ENCODE assay signal across 8 cellular contexts in the genomic region with DNA sequence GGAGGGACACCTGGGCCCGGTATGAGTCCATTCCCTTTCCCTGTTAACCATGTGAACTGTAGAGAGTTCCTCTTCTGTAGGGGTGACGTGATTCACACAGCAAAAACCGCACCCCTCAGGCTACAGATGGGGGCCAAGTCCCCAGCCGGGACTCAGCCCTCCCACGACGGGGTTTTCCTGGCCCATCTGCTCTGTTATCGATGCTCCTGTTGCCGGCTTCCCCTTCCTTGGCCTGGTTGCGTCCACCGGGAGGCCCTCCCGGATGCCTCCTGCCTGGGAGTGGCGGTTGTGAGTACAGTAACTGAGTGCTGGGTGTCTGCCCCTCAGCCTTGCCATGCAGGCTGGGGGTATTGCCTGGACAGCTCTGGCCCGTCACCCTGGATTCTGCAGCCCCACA. TPM values are rescaled to one million over a fixed set of nuclear protein-coding genes. Genes with fewer than 3 reads are reported as not detected.
DNase-seq lines count a peak whose midpoint lies in the region; ATAC-seq, FAIRE-seq and TF ChIP-seq lines count a peak whose summit lies in the region.

No MANE protein-coding gene starts in this region.

- WGBS in A549 (ENCODE audit: missing lambda C conversion rate) = 21% methylated on average over 4 of the region's 13 CpGs
- 3 to 7% methylated on average over 12 to 13 of the region's 13 CpGs for WGBS in tibial nerve, 2 donors

- H3K27me3 Mint-ChIP-seq in effector memory CD8-positive, alpha-beta T cell = peaks cover 6 to 33% of the 10 kb centered on the region in 2 donors
- H3K27me3 Mint-ChIP-seq in neural crest cell (ENCODE audit: low read depth) = peaks cover 16% of the 10 kb centered on the region

- H3K4me3 Mint-ChIP-seq in effector memory CD8-positive, alpha-beta T cell = peak overlapping the region; percentile 80 to 83
- H3K4me3 Mint-ChIP-seq in neural crest cell = peak overlapping the region; percentile 90

- H3K4me3 ChIP-seq in A549 (peak overlapping the region; percentile 85), tibial nerve (peak overlapping the region; percentile 32 to 69 (median 52))

- no peak for TF ChIP-seq CTCF in A549 (IDR thresholded peaks at IDR 0.05)
- TF ChIP-seq CTCF in neural crest cell (conservative IDR thresholded peaks at IDR 0.05) = no peak
- TF ChIP-seq CTCF in tibial nerve (IDR thresholded peaks at IDR 0.05) = no peak

- H3K9me3 Mint-ChIP-seq in effector memory CD8-positive, alpha-beta T cell = no peaks in the 10 kb centered on the region
- no peaks in the 10 kb centered on the region for H3K9me3 Mint-ChIP-seq in neural crest cell

- POLR2A ChIA-PET in A549 (lab: Yijun Ruan, JAX) = interaction anchor here (0.6 kb wide), 1 partner anchor 72 kb away, joined by 4 read pairs; no protein-coding TSS in a partner anchor

- H3K27ac ChIP-seq in A549 = peak overlapping the region; percentile 96 to 97
- peak overlapping the region; percentile 53 to 85 (median 78) for H3K27ac ChIP-seq in tibial nerve

- H3K36me3 Mint-ChIP-seq in effector memory CD8-positive, alpha-beta T cell (ENCODE audit: insufficient read depth) = peaks cover 26% of the 10 kb centered on the region
- H3K36me3 Mint-ChIP-seq in neural crest cell (ENCODE audit: low read depth) = no peaks in the 10 kb centered on the region

- TF ChIP-seq RAD21 in A549 (conservative IDR thresholded peaks at IDR 0.05 in 1 of 2, IDR thresholded peaks at IDR 0.05 in 1 of 2) = no peak

- H3K36me3 ChIP-seq in tibial nerve = no peaks in the 10 kb centered on the region

- TF ChIP-seq POLR2A in A549 (IDR thresholded peaks at IDR 0.05; ENCODE audit: low read length) (no peak), tibial nerve (IDR thresholded peaks at IDR 0.05) (no peak)

- DNase-seq in A549 (ENCODE audit: low read depth in 1 of 2, low spot score in 1 of 2) = no peak
- peak; percentile 68 for DNase-seq in T-helper 22 cell (ENCODE audit: low read depth)
- peak in 2 of 3 experiments; percentile 51 for DNase-seq in effector memory CD8-positive, alpha-beta T cell
- no peak for DNase-seq in neural crest cell (ENCODE audit: low read depth, low spot score)
- DNase-seq in tibial nerve (ENCODE audit: low spot score in 2 of 2) = no peak
- no peak for DNase-seq in NK-92 treated with Interleukin-12 subunit alpha and Interleukin-12 subunit beta, amount 100 ng/mL, for 24 hours (lab: John Stamatoyannopoulos, UW)

- H3K27me3 ChIP-seq in tibial nerve = no peaks in the 10 kb centered on the region

- peaks cover 17% of the 10 kb centered on the region for H3K4me1 ChIP-seq in A549
- H3K4me1 ChIP-seq in tibial nerve = peaks cover 0 to 44% (median 26%) of the 10 kb centered on the region in 4 donors

- CTCF ChIA-PET in A549 (lab: Yijun Ruan, JAX) = interaction anchor here (0.7 to 9.9 kb wide), 36 partner anchors 9 to 563 kb away, joined by 3 to 71 read pairs (median 4); no protein-coding TSS in a partner anchor

- peaks cover 5 to 14% of the 10 kb centered on the region in 2 donors for H3K4me1 Mint-ChIP-seq in effector memory CD8-positive, alpha-beta T cell (ENCODE audit: low read depth in 2 of 2)
- peaks cover 16% of the 10 kb centered on the region for H3K4me1 Mint-ChIP-seq in neural crest cell

- peak overlapping the region; percentile 89 to 95 for H3K27ac Mint-ChIP-seq in effector memory CD8-positive, alpha-beta T cell
- H3K27ac Mint-ChIP-seq in neural crest cell (ENCODE audit: unreplicated experiment) = no peak overlapping the region

- H3K9me3 ChIP-seq in A549 = no peaks in the 10 kb centered on the region
- no peaks in the 10 kb centered on the region for H3K9me3 ChIP-seq in tibial nerve

- peak; percentile 49 to 69; a peak in 5 of 6 replicates for ATAC-seq in A549
- ATAC-seq in GM19023 (IDR thresholded peaks at IDR 0.05; ENCODE audit: unreplicated experiment) = peak; percentile 41
- peak; percentile 17 for ATAC-seq in HG03139 (IDR thresholded peaks at IDR 0.05; ENCODE audit: unreplicated experiment)
- peak; percentile 55 for ATAC-seq in effector memory CD8-positive, alpha-beta T cell (replicated peaks)

- H3K4me2 ChIP-seq in A549 = peak overlapping the region; percentile 96

- no peak for FAIRE-seq in A549 (lab: Jason Lieb, UNC)

- TF ChIP-seq EP300 in A549 (IDR thresholded peaks at IDR 0.05) = no peak
- no peak for TF ChIP-seq EP300 in tibial nerve (IDR thresholded peaks at IDR 0.05)

TF ChIP-seq in A549, 52 proteins besides CTCF, POLR2A, EP300 and RAD21:
- TF ChIP-seq ZFP36 (IDR thresholded peaks at IDR 0.05; ENCODE audit: borderline replicate concordance, partially characterized antibody) (peak; percentile 48), BHLHE40 (IDR thresholded peaks at IDR 0.05; ENCODE audit: low read depth, low read length) (no peak)

RNA-seq across cellular contexts. Expression of a gene that starts 0.8 kb away (rescaled TPM):
- polyA plus RNA-seq in A549 (2011; rRNA removed) (9.1 and 10.9 TPM in 2 replicates), A549 (2017; fragmentation: RNase III; extraction: RNeasy Plus Mini Kit Qiagen cat#74134 plus additional on column Dnase treatment) (12.8 to 17.5 TPM (median 16.3 TPM) in 3 replicates)
- 21.6 and 30.9 TPM in 2 replicates for polyA plus RNA-seq in A549 (2012; cell fraction: cytosol; rRNA removed)
- polyA plus RNA-seq in A549 (2012; cell fraction: nucleus; rRNA removed) = 74.7 and 111 TPM in 2 replicates
- 14.6 and 24.9 TPM in 2 replicates for polyA minus RNA-seq in A549 (2011; rRNA and poly(A)+ RNA removed)
- total RNA-seq in neural crest cell (90.4 and 94.0 TPM in 2 replicates), tibial nerve (10 to 100 TPM; 39.1 to 51.3 (median 39.9) TPM)

Comparison
In these comparisons a context has a peak if more than half of its experiments do, and no peak if none do; other contexts are left out.
1. DNase-seq: peak in T-helper 22 cell (single experiment) and effector memory CD8-positive, alpha-beta T cell (2 of 3); none in A549 (0 of 2), neural crest cell (single experiment), tibial nerve (0 of 2) and NK-92 treated with Interleukin-12 subunit alpha and Interleukin-12 subunit beta, amount 100 ng/mL, for 24 hours (single experiment).
2. Peak in every context shown above with its lines, with median percentiles within 50 percentile points of each other: ATAC-seq.